ENCODE assay signal across 8 cellular contexts in the genomic region with DNA sequence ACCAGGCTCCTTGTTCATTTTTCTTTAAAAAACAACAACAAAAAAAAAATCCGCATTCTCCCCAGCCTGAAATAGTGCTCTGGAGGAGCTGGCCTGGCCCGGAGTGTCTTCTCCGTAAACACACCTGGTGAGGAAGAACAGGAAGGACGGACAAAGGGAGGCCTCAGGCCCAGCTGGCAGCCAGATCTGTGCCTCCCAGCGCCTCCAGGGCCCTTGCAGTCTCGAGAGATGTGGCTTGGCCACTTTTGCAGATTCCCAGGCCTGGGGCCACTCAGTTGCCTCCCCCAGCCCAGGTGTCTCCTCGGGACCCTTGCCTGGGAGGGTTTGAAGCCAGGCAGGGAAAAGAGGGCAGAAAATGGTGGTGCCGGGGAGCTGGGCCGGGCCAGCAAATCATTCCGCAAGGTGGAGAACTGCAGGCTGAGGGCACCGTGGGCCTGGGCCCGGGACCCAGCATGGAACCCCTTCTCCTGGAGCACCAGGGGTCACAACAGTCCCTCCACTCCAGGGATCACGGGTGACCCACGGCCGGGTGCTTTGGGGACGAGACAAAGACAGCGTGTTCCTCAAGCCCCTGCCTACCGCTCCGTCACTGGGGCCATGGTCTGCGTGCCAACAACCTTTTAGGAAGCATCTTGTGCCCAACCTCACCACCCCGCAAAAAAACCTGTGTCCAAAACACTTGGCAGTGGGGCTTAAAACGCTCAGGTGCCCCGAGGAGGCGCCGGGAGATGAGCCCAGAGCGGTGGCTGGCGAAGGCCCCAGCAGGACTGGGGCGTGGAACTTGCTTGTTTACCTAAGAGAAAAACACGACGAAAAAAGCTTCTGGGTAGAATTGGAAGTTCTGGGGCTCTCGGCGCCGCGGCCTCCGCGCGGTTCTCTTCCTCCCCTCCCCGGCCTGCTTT.
DNase-seq lines count a peak whose midpoint lies in the region; ATAC-seq, FAIRE-seq and TF ChIP-seq lines count a peak whose summit lies in the region.

No MANE protein-coding gene starts in this region.

- BruUV-seq in GM12878 (replicated peaks; lab: Mats Ljungman, UMichigan) = no TSS peak

- H3K79me2 ChIP-seq in GM12878 (ENCODE audit: control insufficient read depth, insufficient read depth, low read length) = no peaks in the 10 kb centered on the region

- SMC1A ChIA-PET in GM12878 (lab: Charles Lee; ENCODE audit: uncharacterized antibody, unreplicated experiment) = no interaction called here

- DNase-seq in CD4-positive, CD25-positive, alpha-beta regulatory T cell = peak in 2 of 3 donors; percentile 32 to 34
- peak; percentile 41 for DNase-seq in NCI-H128 (lab: John Stamatoyannopoulos, UW; ENCODE audit: unreplicated experiment)
- DNase-seq in GM12878 (ENCODE audit: low read depth, low spot score) = no peak
- DNase-seq in immature natural killer cell = peak in 1 of 3 donors; percentile 44
- DNase-seq in NK-92 treated with Interleukin-12 subunit alpha and Interleukin-12 subunit beta, amount 100 ng/mL, for 24 hours (lab: John Stamatoyannopoulos, UW) = no peak

- H3K36me3 Mint-ChIP-seq in CD4-positive, CD25-positive, alpha-beta regulatory T cell = no peaks in the 10 kb centered on the region
- H3K36me3 Mint-ChIP-seq in immature natural killer cell = no peaks in the 10 kb centered on the region

- no peak for TF ChIP-seq POLR2A in GM12878 (IDR thresholded peaks at IDR 0.05; ENCODE audit: low read depth, low read length)

- CTCF ChIA-PET in GM12878 (lab: Yijun Ruan, JAX) = no interaction called here

- H3K27ac Mint-ChIP-seq in CD4-positive, CD25-positive, alpha-beta regulatory T cell = peak overlapping the region; percentile 87 to 91 (median 88)
- peak overlapping the region; percentile 66 to 92 (median 88) for H3K27ac Mint-ChIP-seq in immature natural killer cell

- peaks cover 17% of the 10 kb centered on the region for H3K4me1 ChIP-seq in CD4-positive, CD25-positive, alpha-beta regulatory T cell (ENCODE audit: control insufficient read depth, insufficient read depth, low read length, poor library complexity, severe bottlenecking)
- H3K4me1 ChIP-seq in GM12878 (ENCODE audit: control insufficient read depth, insufficient read depth, low read length) = no peaks in the 10 kb centered on the region

- no peaks in the 10 kb centered on the region for H3K9me3 ChIP-seq in CD4-positive, CD25-positive, alpha-beta regulatory T cell (ENCODE audit: control insufficient read depth in 2 of 2, low read length in 2 of 2)
- no peaks in the 10 kb centered on the region for H3K9me3 ChIP-seq in GM12878 (replicated peaks; ENCODE audit: control insufficient read depth, insufficient read depth, low read length)

- FAIRE-seq in GM12878 (lab: Jason Lieb, UNC) = no peak

- H3K9me3 Mint-ChIP-seq in CD4-positive, CD25-positive, alpha-beta regulatory T cell = no peaks in the 10 kb centered on the region
- H3K9me3 Mint-ChIP-seq in immature natural killer cell = no peaks in the 10 kb centered on the region

- H4K20me1 ChIP-seq in GM12878 (ENCODE audit: control insufficient read depth, insufficient read depth) = no peaks in the 10 kb centered on the region; the same call in 1 of the 2 replicates

- in situ Hi-C loops in GM12878 (cut with MboI) = no loop called here

- no peaks in the 10 kb centered on the region for H3K27me3 ChIP-seq in CD4-positive, CD25-positive, alpha-beta regulatory T cell (ENCODE audit: control insufficient read depth, insufficient read depth, low read length)
- peaks cover 0 to 5% of the 10 kb centered on the region in 2 experiments; a peak in 3 of 4 replicates for H3K27me3 ChIP-seq in GM12878 (replicated peaks in 1 of 2; ENCODE audit: control insufficient read depth in 2 of 2, insufficient read depth in 2 of 2, low read length in 1 of 2)

- peak overlapping the region; percentile 47 to 89 (median 86) for H3K4me3 Mint-ChIP-seq in CD4-positive, CD25-positive, alpha-beta regulatory T cell
- peak overlapping the region; percentile 84 to 90 (median 87) for H3K4me3 Mint-ChIP-seq in immature natural killer cell

- peak overlapping the region; percentile 60 for H3K27ac ChIP-seq in CD4-positive, CD25-positive, alpha-beta regulatory T cell (ENCODE audit: insufficient read depth, low read length, poor library complexity, severe bottlenecking)
- H3K27ac ChIP-seq in GM12878 (ENCODE audit: control insufficient read depth, insufficient read depth) (no peak overlapping the region), skin epidermis (peak overlapping the region; percentile 81 to 100 (median 97))

- no peaks in the 10 kb centered on the region for H3K36me3 ChIP-seq in CD4-positive, CD25-positive, alpha-beta regulatory T cell (ENCODE audit: control insufficient read depth, insufficient read depth, low read length)
- no peaks in the 10 kb centered on the region for H3K36me3 ChIP-seq in GM12878 (ENCODE audit: control insufficient read depth in 2 of 2, insufficient read depth in 2 of 2, low read length in 1 of 2)

- peaks cover 0 to 11% (median 2%) of the 10 kb centered on the region in 4 donors for H3K4me1 Mint-ChIP-seq in CD4-positive, CD25-positive, alpha-beta regulatory T cell
- peaks cover 48 to 57% of the 10 kb centered on the region in 2 donors for H3K4me1 Mint-ChIP-seq in immature natural killer cell

- 0 out of 2 replicates have a peak overlapping the region, but pooled peaks have one; percentile 7 for H3K9ac ChIP-seq in GM12878 (ENCODE audit: control insufficient read depth, insufficient read depth, low read length)

- WGBS in GM12878 (ENCODE audit: insufficient coverage, insufficient replicate concordance, low lambda C conversion rate, missing lambda C conversion rate) = 40% methylated on average over 38 of the region's 38 CpGs

- no peak overlapping the region; the same call in 1 of the 2 replicates for H2AFZ ChIP-seq in GM12878 (ENCODE audit: control insufficient read depth, low read depth, low read length)

- TF ChIP-seq EP300 in GM12878 (IDR thresholded peaks at IDR 0.05; ENCODE audit: borderline replicate concordance in 1 of 2, control insufficient read depth in 1 of 2, low read depth in 2 of 2, low read length in 2 of 2) = no peak

- peak in 1 of 2 donors; percentile 47 for ATAC-seq in CD4-positive, CD25-positive, alpha-beta regulatory T cell (ENCODE audit: low read depth in 2 of 2)
- ATAC-seq in GM12878 (no peak), HG02852 (IDR thresholded peaks at IDR 0.05; ENCODE audit: unreplicated experiment) (no peak), GM21576 (IDR thresholded peaks at IDR 0.05; ENCODE audit: unreplicated experiment) (no peak)

- H3K4me3 ChIP-seq in CD4-positive, CD25-positive, alpha-beta regulatory T cell (ENCODE audit: low read depth, low read length) = peak overlapping the region; percentile 48
- H3K4me3 ChIP-seq in GM12878 (peak overlapping the region; percentile 54; the same call in 1 of the 2 replicates), skin epidermis (peak overlapping the region; percentile 40 to 69 (median 49))

- RAD21 ChIA-PET in GM12878 (lab: Charles Lee; ENCODE audit: unreplicated experiment) = no interaction called here

- POLR2A ChIA-PET in GM12878 (lab: Charles Lee) = no interaction called here

- intact Hi-C loops in GM12878 (cut with micrococcal nuclease; ENCODE audit: unreplicated experiment) = no loop called here

- H3K27me3 Mint-ChIP-seq in CD4-positive, CD25-positive, alpha-beta regulatory T cell = no peaks in the 10 kb centered on the region
- H3K27me3 Mint-ChIP-seq in immature natural killer cell (ENCODE audit: low read depth in 3 of 3) = peaks cover 0 to 2% (median 0%) of the 10 kb centered on the region in 3 donors

- H3K4me2 ChIP-seq in GM12878 (ENCODE audit: control insufficient read depth, insufficient read depth) = peak overlapping the region; percentile 53

- no peak for TF ChIP-seq CTCF in GM12878 (IDR thresholded peaks at IDR 0.05 in 2 of 3, conservative IDR thresholded peaks at IDR 0.05 in 1 of 3; ENCODE audit: control insufficient read depth in 2 of 3, extremely low read depth in 1 of 3, insufficient read depth in 1 of 3, low read depth in 3 of 3, low read length in 3 of 3)

- no peak for TF ChIP-seq RAD21 in GM12878 (IDR thresholded peaks at IDR 0.05; ENCODE audit: insufficient read depth, low read depth, low read length)

TF ChIP-seq in GM12878, 131 proteins besides CTCF, POLR2A, EP300 and RAD21:
- TF ChIP-seq EED (IDR thresholded peaks at IDR 0.05; ENCODE audit: low read depth) (no peak), MXI1 (IDR thresholded peaks at IDR 0.05; ENCODE audit: low read depth, low read length) (no peak), NBN (IDR thresholded peaks at IDR 0.05) (no peak), SREBF2 (IDR thresholded peaks at IDR 0.05; ENCODE audit: low read length) (no peak), SIX5 (IDR thresholded peaks at IDR 0.05; ENCODE audit: low read depth, low read length, severe bottlenecking) (no peak)
- TF ChIP-seq, protein P1, sequence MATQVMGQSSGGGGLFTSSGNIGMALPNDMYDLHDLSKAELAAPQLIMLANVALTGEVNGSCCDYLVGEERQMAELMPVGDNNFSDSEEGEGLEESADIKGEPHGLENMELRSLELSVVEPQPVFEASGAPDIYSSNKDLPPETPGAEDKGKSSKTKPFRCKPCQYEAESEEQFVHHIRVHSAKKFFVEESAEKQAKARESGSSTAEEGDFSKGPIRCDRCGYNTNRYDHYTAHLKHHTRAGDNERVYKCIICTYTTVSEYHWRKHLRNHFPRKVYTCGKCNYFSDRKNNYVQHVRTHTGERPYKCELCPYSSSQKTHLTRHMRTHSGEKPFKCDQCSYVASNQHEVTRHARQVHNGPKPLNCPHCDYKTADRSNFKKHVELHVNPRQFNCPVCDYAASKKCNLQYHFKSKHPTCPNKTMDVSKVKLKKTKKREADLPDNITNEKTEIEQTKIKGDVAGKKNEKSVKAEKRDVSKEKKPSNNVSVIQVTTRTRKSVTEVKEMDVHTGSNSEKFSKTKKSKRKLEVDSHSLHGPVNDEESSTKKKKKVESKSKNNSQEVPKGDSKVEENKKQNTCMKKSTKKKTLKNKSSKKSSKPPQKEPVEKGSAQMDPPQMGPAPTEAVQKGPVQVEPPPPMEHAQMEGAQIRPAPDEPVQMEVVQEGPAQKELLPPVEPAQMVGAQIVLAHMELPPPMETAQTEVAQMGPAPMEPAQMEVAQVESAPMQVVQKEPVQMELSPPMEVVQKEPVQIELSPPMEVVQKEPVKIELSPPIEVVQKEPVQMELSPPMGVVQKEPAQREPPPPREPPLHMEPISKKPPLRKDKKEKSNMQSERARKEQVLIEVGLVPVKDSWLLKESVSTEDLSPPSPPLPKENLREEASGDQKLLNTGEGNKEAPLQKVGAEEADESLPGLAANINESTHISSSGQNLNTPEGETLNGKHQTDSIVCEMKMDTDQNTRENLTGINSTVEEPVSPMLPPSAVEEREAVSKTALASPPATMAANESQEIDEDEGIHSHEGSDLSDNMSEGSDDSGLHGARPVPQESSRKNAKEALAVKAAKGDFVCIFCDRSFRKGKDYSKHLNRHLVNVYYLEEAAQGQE (IDR thresholded peaks at IDR 0.05; ENCODE audit: low read depth, low read length) = no peak
- TF ChIP-seq, protein P2, sequence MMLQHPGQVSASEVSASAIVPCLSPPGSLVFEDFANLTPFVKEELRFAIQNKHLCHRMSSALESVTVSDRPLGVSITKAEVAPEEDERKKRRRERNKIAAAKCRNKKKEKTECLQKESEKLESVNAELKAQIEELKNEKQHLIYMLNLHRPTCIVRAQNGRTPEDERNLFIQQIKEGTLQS (IDR thresholded peaks at IDR 0.05; ENCODE audit: borderline replicate concordance, extremely low read depth, low read depth, low read length) = no peak

Comparison
In these comparisons a context has a peak if more than half of its experiments do, and no peak if none do; other contexts are left out.
1. DNase-seq: peak in CD4-positive, CD25-positive, alpha-beta regulatory T cell (2 of 3) and NCI-H128 (single experiment); none in GM12878 (single experiment) and NK-92 treated with Interleukin-12 subunit alpha and Interleukin-12 subunit beta, amount 100 ng/mL, for 24 hours (single experiment).
2. Peak in every context shown above with its lines, with median percentiles within 50 percentile points of each other: H3K4me3 ChIP-seq.